Comparison of ENCODE assay signal across 7 cellular contexts in the genomic region with DNA sequence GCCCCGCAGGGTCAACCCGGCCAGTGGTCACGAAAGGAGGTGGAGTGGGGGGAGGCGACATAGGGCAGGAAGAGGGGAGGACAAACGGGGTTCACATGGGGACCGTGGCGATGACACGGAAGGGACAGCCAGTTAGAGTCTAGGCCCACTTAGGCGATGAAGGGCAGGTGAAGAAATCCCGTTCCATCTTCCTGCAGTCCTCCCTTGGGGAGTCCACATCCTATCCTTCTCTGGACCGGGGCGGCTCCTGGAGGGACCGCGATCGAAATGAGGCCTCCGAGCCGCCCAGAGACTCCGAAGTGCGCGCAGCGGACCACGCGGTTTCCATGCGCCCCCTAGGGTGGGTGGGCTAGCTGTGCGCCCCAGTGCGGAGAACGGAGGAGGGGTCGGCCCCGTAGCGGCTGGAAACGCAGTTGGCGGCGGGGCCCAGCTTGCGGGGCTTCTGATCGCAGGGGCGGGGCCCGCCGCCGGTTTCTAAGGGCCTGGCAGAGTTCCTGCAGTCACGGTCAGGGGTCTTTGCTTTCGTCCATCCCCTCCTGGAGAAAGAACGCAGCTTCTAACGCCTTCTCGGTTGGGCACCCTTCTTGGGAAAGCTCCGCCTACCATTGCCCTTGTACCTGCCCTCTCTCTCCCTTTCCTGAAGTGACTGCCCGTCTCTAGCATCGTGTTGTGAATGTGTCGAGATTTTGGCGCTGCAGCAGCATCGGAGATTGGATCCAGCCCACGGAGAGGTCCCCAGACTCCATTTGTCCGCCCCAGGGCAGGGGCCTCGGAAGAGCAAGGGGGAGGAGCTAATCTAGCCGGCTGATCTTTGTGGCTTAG. TPM values are rescaled to one million over a fixed set of nuclear protein-coding genes. Genes with fewer than 3 reads are reported as not detected.
DNase-seq lines count a peak whose midpoint lies in the region; ATAC-seq, FAIRE-seq and TF ChIP-seq lines count a peak whose summit lies in the region.

No MANE protein-coding gene starts in this region.

- no peaks in the 10 kb centered on the region for H4K20me1 ChIP-seq in K562 (replicated peaks; ENCODE audit: control insufficient read depth, insufficient read depth, low read length)

- intact Hi-C loops in K562 (cut with micrococcal nuclease) (no loop called here), spleen (cut with DNase I; ENCODE audit: low total_unique reads) (no loop called here)

- H3K4me3 ChIP-seq in K562, result no peak overlapping the region
- peak overlapping the region; percentile 37 to 75 (median 46) for H3K4me3 ChIP-seq in spleen

- H3K27ac Mint-ChIP-seq in T-helper 2 cell treated with Interferon-gamma antibody and Interleukin-4, amounts not matched to agents 5 μg/mL and 100 μg/mL, for 36 hours, result no peak overlapping the region
- H3K27ac Mint-ChIP-seq in immature natural killer cell, result peak overlapping the region; percentile 48 to 82 (median 74)

- no peak overlapping the region for H3K9ac ChIP-seq in K562 (ENCODE audit: insufficient read depth in 1 of 2, low read depth in 2 of 2, low read length in 2 of 2)

- H3K9me1 ChIP-seq in K562 (ENCODE audit: control insufficient read depth, insufficient read depth, low read length), result no peaks in the 10 kb centered on the region

- TF ChIP-seq POLR2A in K562 (conservative IDR thresholded peaks at IDR 0.05) (no peak), spleen (IDR thresholded peaks at IDR 0.05) (no peak), GM18505 (IDR thresholded peaks at IDR 0.05; ENCODE audit: borderline replicate concordance, extremely low read depth, insufficient read depth, insufficient read length) (no peak)

- FAIRE-seq in K562 (lab: Jason Lieb, UNC), result no peak

- no TSS peak for BruUV-seq in K562 (replicated peaks; lab: Mats Ljungman, UMichigan)

- H3K4me1 ChIP-seq in K562 (replicated peaks in 1 of 2; ENCODE audit: control insufficient read depth in 2 of 2, insufficient read depth in 2 of 2, low read length in 2 of 2), result peaks cover 0 to 17% of the 10 kb centered on the region in 2 experiments; a peak in 2 of 5 replicates
- H3K4me1 ChIP-seq in spleen, result peaks cover 5 to 21% (median 16%) of the 10 kb centered on the region in 6 donors

- ATAC-seq in HG02759 (IDR thresholded peaks at IDR 0.05; ENCODE audit: unreplicated experiment) (peak; percentile 44), K562 (no peak; the same call in 2 of the 3 replicates), GM18505 (IDR thresholded peaks at IDR 0.05; ENCODE audit: unreplicated experiment) (no peak), GM21515 (IDR thresholded peaks at IDR 0.05; ENCODE audit: unreplicated experiment) (no peak)

- H3K79me2 ChIP-seq in K562 (ENCODE audit: control insufficient read depth, insufficient read depth, low read length), result no peaks in the 10 kb centered on the region

- no peaks in the 10 kb centered on the region for H3K36me3 Mint-ChIP-seq in T-helper 2 cell treated with Interferon-gamma antibody and Interleukin-4, amounts not matched to agents 5 μg/mL and 100 μg/mL, for 36 hours (ENCODE audit: low read depth)
- H3K36me3 Mint-ChIP-seq in immature natural killer cell, result no peaks in the 10 kb centered on the region

- no peak for TF ChIP-seq RAD21 in K562 (CRISPR knock-in tag; conservative IDR thresholded peaks at IDR 0.05 in 1 of 2, IDR thresholded peaks at IDR 0.05 in 1 of 2)

- H3K36me3 ChIP-seq in K562 (ENCODE audit: control insufficient read depth, insufficient read depth, low read length), result no peaks in the 10 kb centered on the region
- peaks cover 0 to 5% (median 0%) of the 10 kb centered on the region in 6 donors for H3K36me3 ChIP-seq in spleen

- no peaks in the 10 kb centered on the region for H3K27me3 Mint-ChIP-seq in T-helper 2 cell treated with Interferon-gamma antibody and Interleukin-4, amounts not matched to agents 5 μg/mL and 100 μg/mL, for 36 hours (ENCODE audit: low read depth)
- H3K27me3 Mint-ChIP-seq in immature natural killer cell (ENCODE audit: low read depth in 3 of 3), result peaks cover 0 to 8% (median 6%) of the 10 kb centered on the region in 3 donors

- peaks cover 8% of the 10 kb centered on the region for H3K4me1 Mint-ChIP-seq in T-helper 2 cell treated with Interferon-gamma antibody and Interleukin-4, amounts not matched to agents 5 μg/mL and 100 μg/mL, for 36 hours (ENCODE audit: low read depth)
- peaks cover 13 to 14% of the 10 kb centered on the region in 2 donors for H3K4me1 Mint-ChIP-seq in immature natural killer cell

- H3K4me2 ChIP-seq in K562 (ENCODE audit: insufficient read depth, low read length), result no peak overlapping the region

- H3K27ac ChIP-seq in K562 (ENCODE audit: extremely low read depth, low read depth, low read length) (no peak overlapping the region), spleen (peak overlapping the region in 4 of 8 donors; percentile 1 to 47 (median 32))

- CTCF ChIA-PET in K562 (lab: Yijun Ruan, JAX; ENCODE audit: low intra/inter-chr PET ratio), result no interaction called here

- H3K9me3 ChIP-seq in K562 (replicated peaks; ENCODE audit: control insufficient read depth, insufficient read depth, low read depth, low read length), result peaks cover 2% of the 10 kb centered on the region; the same call in 1 of the 2 replicates
- no peaks in the 10 kb centered on the region for H3K9me3 ChIP-seq in spleen

- no peaks in the 10 kb centered on the region for H3K9me3 Mint-ChIP-seq in T-helper 2 cell treated with Interferon-gamma antibody and Interleukin-4, amounts not matched to agents 5 μg/mL and 100 μg/mL, for 36 hours
- H3K9me3 Mint-ChIP-seq in immature natural killer cell, result no peaks in the 10 kb centered on the region

- TF ChIP-seq CTCF in K562 (IDR thresholded peaks at IDR 0.05 in 2 of 3, conservative IDR thresholded peaks at IDR 0.05 in 1 of 3; ENCODE audit: insufficient read depth in 2 of 3, low read depth in 1 of 3, low read length in 3 of 3), result no peak
- peak in 5 of 11 experiments; percentile 19 to 56 (median 40) for TF ChIP-seq CTCF in spleen (IDR thresholded peaks at IDR 0.05 in 8 of 11, conservative IDR thresholded peaks at IDR 0.05 in 3 of 11)

- no peak overlapping the region for H2AFZ ChIP-seq in K562 (ENCODE audit: low read depth, low read length)

- no peak for DNase-seq in T-helper 2 cell treated with Interferon-gamma antibody and Interleukin-4, amounts not matched to agents 5 μg/mL and 100 μg/mL, for 36 hours (ENCODE audit: low spot score)
- DNase-seq in K562 (ENCODE audit: extremely low read depth in 1 of 4, low spot score in 3 of 4) (peak in 1 of 4 experiments; percentile 36), immature natural killer cell (peak; percentile 37 to 44 (median 40)), spleen (peak; percentile 82)

- WGBS in K562 (ENCODE audit: insufficient coverage, low coverage, missing lambda C conversion rate), result 86% methylated on average over 48 of the region's 54 CpGs
- WGBS in spleen, 5 donors, result 1 to 5% (median 2%) methylated on average over 31 to 54 of the region's 54 CpGs

- in situ Hi-C loops in K562 (cut with MboI), result no loop called here

- TF ChIP-seq EP300 in K562 (IDR thresholded peaks at IDR 0.05; ENCODE audit: low read length), result no peak

- H3K27me3 ChIP-seq in K562 (ENCODE audit: control insufficient read depth in 2 of 2, insufficient read depth in 2 of 2, low read length in 2 of 2) (peaks cover 15 to 17% of the 10 kb centered on the region in 2 experiments; a peak in 3 of 5 replicates), spleen (replicated peaks in 1 of 7) (peaks cover 0 to 16% (median 4%) of the 10 kb centered on the region in 7 donors)

- POLR2A ChIA-PET in K562 (lab: Yijun Ruan, JAX), result interaction anchor here (0.6 to 1.7 kb wide), 3 partner anchors 8 to 359 kb away, joined by 3 to 6 read pairs (median 3); no protein-coding TSS in a partner anchor

- peak overlapping the region; percentile 68 for H3K4me3 Mint-ChIP-seq in T-helper 2 cell treated with Interferon-gamma antibody and Interleukin-4, amounts not matched to agents 5 μg/mL and 100 μg/mL, for 36 hours
- H3K4me3 Mint-ChIP-seq in immature natural killer cell, result peak overlapping the region; percentile 82 to 96 (median 90)

RNA-seq across cellular contexts. Expression of a gene that starts 17.9 kb away (rescaled TPM):
- 0.42 and 0.51 TPM in 2 replicates for total RNA-seq in K562 (2011; cell fraction: chromatin; rRNA removed; ENCODE audit: low replicate concordance)
- total RNA-seq in K562 (2011; cell fraction: nucleolus; rRNA removed), result 4.0 and 4.3 TPM in 2 replicates
- total RNA-seq in K562 (2011; cell fraction: nucleoplasm; rRNA removed), result 1.6 and 1.8 TPM in 2 replicates
- 0.61 and 0.73 TPM in 2 replicates for total RNA-seq in K562 (2014; rRNA removed)
- total RNA-seq in K562 (2014; rRNA removed; fragmentation: Illumina TruSeq; extraction: Trizol), result 0.18 and 0.70 TPM in 2 replicates
- total RNA-seq in K562 (2015; rRNA removed; fragmentation: Illumina TruSeq; extraction: Trizol), result 0.51 and 0.79 TPM in 2 replicates
- 0.60 and 1.3 TPM in 2 replicates for total RNA-seq in K562 (2021)
- polyA plus RNA-seq in K562 (2011; rRNA removed), result 0.56 and 0.93 TPM in 2 replicates
- 0.30 and 1.1 TPM in 2 replicates for polyA plus RNA-seq in K562 (2011; cell fraction: cytosol; rRNA removed)
- polyA plus RNA-seq in K562 (2011; cell fraction: nucleus; rRNA removed), result 2.6 and 4.8 TPM in 2 replicates
- polyA plus RNA-seq in K562 (2012), result 0.64 and 0.65 TPM in 2 replicates
- 0.32 and 0.68 TPM in 2 replicates for polyA plus RNA-seq in K562 (2014; fragmentation: Illumina TruSeq; extraction: Trizol)
- under 1 TPM; 0.08 to 0.25 TPM for polyA plus RNA-seq in K562 (2014; fragmentation: Nextera tagmentation; extraction: Ambion mirVana)
- polyA plus RNA-seq in K562 (2014; rRNA removed), result 0.62 and 0.94 TPM in 2 replicates
- polyA minus RNA-seq in K562 (2011; rRNA and poly(A)+ RNA removed), result 0.36 and 0.74 TPM in 2 replicates
- not detected in 2 replicates for polyA minus RNA-seq in K562 (2011; cell fraction: cytosol; rRNA and poly(A)+ RNA removed)
- polyA minus RNA-seq in K562 (2011; cell fraction: nucleus; rRNA and poly(A)+ RNA removed), result 2.2 TPM in 2 replicates
- 1 to 10 TPM; 1.3 to 6.5 (median 2.8) TPM for polyA plus RNA-seq in immature natural killer cell
- 1 to 10 TPM in 2 of 7 donors, under 1 TPM in 3, not detected in 2; 0.43 to 1.4 (median 0.77) TPM for total RNA-seq in spleen
- 1 to 10 TPM in 2 of 3 donors, under 1 TPM in 1; 0.91 to 1.6 (median 1.3) TPM for polyA plus RNA-seq in spleen

RNA-seq across cellular contexts. Expression of a gene that starts 21.7 kb away (rescaled TPM):
- 232 and 346 TPM in 2 replicates for total RNA-seq in K562 (2011; cell fraction: chromatin; rRNA removed; ENCODE audit: low replicate concordance)
- total RNA-seq in K562 (2011; cell fraction: nucleolus; rRNA removed), result 147 and 170 TPM in 2 replicates
- 249 and 393 TPM in 2 replicates for total RNA-seq in K562 (2011; cell fraction: nucleoplasm; rRNA removed)
- total RNA-seq in K562 (2014; rRNA removed) (85.6 and 123 TPM in 2 replicates), K562 (2014; rRNA removed; fragmentation: Illumina TruSeq; extraction: Trizol) (94.7 and 105 TPM in 2 replicates), K562 (2015; rRNA removed; fragmentation: Illumina TruSeq; extraction: Trizol) (94.4 and 95.2 TPM in 2 replicates), K562 (2021) (68.1 and 78.1 TPM in 2 replicates), spleen (100 to 1,000 TPM in 3 of 7 donors, 10 to 100 TPM in 4; 70.9 to 176 (median 98.2) TPM)
- polyA plus RNA-seq in K562 (2011; rRNA removed) (81.3 and 112 TPM in 2 replicates), K562 (2014; fragmentation: Illumina TruSeq; extraction: Trizol) (101 and 103 TPM in 2 replicates), K562 (2014; fragmentation: Nextera tagmentation; extraction: Ambion mirVana) (10 to 100 TPM; 25.7 to 34.1 TPM), K562 (2014; rRNA removed) (130 and 137 TPM in 2 replicates), immature natural killer cell (10 to 100 TPM; 69.8 to 98.9 (median 75.0) TPM), spleen (10 to 100 TPM; 34.5 to 56.1 (median 49.8) TPM)
- 55.1 and 81.1 TPM in 2 replicates for polyA plus RNA-seq in K562 (2011; cell fraction: cytosol; rRNA removed)
- polyA plus RNA-seq in K562 (2011; cell fraction: nucleus; rRNA removed), result 163 and 255 TPM in 2 replicates
- 60.6 and 75.6 TPM in 2 replicates for polyA plus RNA-seq in K562 (2012)
- polyA minus RNA-seq in K562 (2011; rRNA and poly(A)+ RNA removed), result 89.6 and 93.8 TPM in 2 replicates
- polyA minus RNA-seq in K562 (2011; cell fraction: cytosol; rRNA and poly(A)+ RNA removed), result 31.9 and 33.0 TPM in 2 replicates
- polyA minus RNA-seq in K562 (2011; cell fraction: nucleus; rRNA and poly(A)+ RNA removed), result 105 and 112 TPM in 2 replicates

RNA-seq across cellular contexts. Expression of a gene that starts 28.3 kb away (rescaled TPM):
- 6.9 and 16.6 TPM in 2 replicates for total RNA-seq in K562 (2011; cell fraction: chromatin; rRNA removed; ENCODE audit: low replicate concordance)
- total RNA-seq in K562 (2011; cell fraction: nucleolus; rRNA removed), result 7.0 and 9.2 TPM in 2 replicates
- 5.3 and 6.7 TPM in 2 replicates for total RNA-seq in K562 (2011; cell fraction: nucleoplasm; rRNA removed)
- 6.3 and 6.4 TPM in 2 replicates for total RNA-seq in K562 (2014; rRNA removed)
- total RNA-seq in K562 (2014; rRNA removed; fragmentation: Illumina TruSeq; extraction: Trizol), result 8.3 and 10.2 TPM in 2 replicates
- total RNA-seq in K562 (2015; rRNA removed; fragmentation: Illumina TruSeq; extraction: Trizol), result 9.4 and 10.0 TPM in 2 replicates
- total RNA-seq in K562 (2021), result 6.3 and 7.0 TPM in 2 replicates
- polyA plus RNA-seq in K562 (2011; rRNA removed), result 6.8 and 11.2 TPM in 2 replicates
- 3.9 and 4.3 TPM in 2 replicates for polyA plus RNA-seq in K562 (2011; cell fraction: cytosol; rRNA removed)
- 2.0 and 2.3 TPM in 2 replicates for polyA plus RNA-seq in K562 (2011; cell fraction: nucleus; rRNA removed)
- 5.5 and 5.8 TPM in 2 replicates for polyA plus RNA-seq in K562 (2012)
- 10.3 and 11.3 TPM in 2 replicates for polyA plus RNA-seq in K562 (2014; fragmentation: Illumina TruSeq; extraction: Trizol)
- 1 to 10 TPM; 3.3 to 4.3 TPM for polyA plus RNA-seq in K562 (2014; fragmentation: Nextera tagmentation; extraction: Ambion mirVana)
- polyA plus RNA-seq in K562 (2014; rRNA removed), result 7.9 and 9.0 TPM in 2 replicates
- 7.5 and 8.0 TPM in 2 replicates for polyA minus RNA-seq in K562 (2011; rRNA and poly(A)+ RNA removed)
- 3.4 and 4.9 TPM in 2 replicates for polyA minus RNA-seq in K562 (2011; cell fraction: cytosol; rRNA and poly(A)+ RNA removed)
- 5.3 and 6.8 TPM in 2 replicates for polyA minus RNA-seq in K562 (2011; cell fraction: nucleus; rRNA and poly(A)+ RNA removed)
- polyA plus RNA-seq in immature natural killer cell, result 1 to 10 TPM in 2 of 3 donors, not detected in 1; 1.9 to 4.7 TPM
- 1 to 10 TPM; 5.3 to 9.2 (median 6.1) TPM for total RNA-seq in spleen
- 1 to 10 TPM; 4.9 to 5.5 (median 5.0) TPM for polyA plus RNA-seq in spleen

RNA-seq across cellular contexts. Expression of a gene that starts 36.6 kb away (rescaled TPM):
- total RNA-seq in K562 (2011; cell fraction: chromatin; rRNA removed; ENCODE audit: low replicate concordance), result 45.6 and 57.6 TPM in 2 replicates
- 32.4 and 33.2 TPM in 2 replicates for total RNA-seq in K562 (2011; cell fraction: nucleolus; rRNA removed)
- 42.8 and 45.6 TPM in 2 replicates for total RNA-seq in K562 (2011; cell fraction: nucleoplasm; rRNA removed)
- 13.7 and 16.9 TPM in 2 replicates for total RNA-seq in K562 (2014; rRNA removed)
- 11.0 and 12.8 TPM in 2 replicates for total RNA-seq in K562 (2014; rRNA removed; fragmentation: Illumina TruSeq; extraction: Trizol)
- total RNA-seq in K562 (2015; rRNA removed; fragmentation: Illumina TruSeq; extraction: Trizol), result 14.4 and 15.9 TPM in 2 replicates
- total RNA-seq in K562 (2021), result 15.7 and 18.4 TPM in 2 replicates
- 10.5 and 14.2 TPM in 2 replicates for polyA plus RNA-seq in K562 (2011; rRNA removed)
- polyA plus RNA-seq in K562 (2011; cell fraction: cytosol; rRNA removed), result 8.9 and 10.6 TPM in 2 replicates
- polyA plus RNA-seq in K562 (2011; cell fraction: nucleus; rRNA removed), result 16.5 and 25.1 TPM in 2 replicates
- 10.0 and 11.0 TPM in 2 replicates for polyA plus RNA-seq in K562 (2012)
- polyA plus RNA-seq in K562 (2014; fragmentation: Illumina TruSeq; extraction: Trizol), result 11.7 and 12.0 TPM in 2 replicates
- 1 to 10 TPM in 1 of 2 experiments, under 1 TPM in 1; 0.94 to 1.1 TPM for polyA plus RNA-seq in K562 (2014; fragmentation: Nextera tagmentation; extraction: Ambion mirVana)
- polyA plus RNA-seq in K562 (2014; rRNA removed), result 12.2 and 18.5 TPM in 2 replicates
- polyA minus RNA-seq in K562 (2011; rRNA and poly(A)+ RNA removed), result 19.5 and 22.0 TPM in 2 replicates
- polyA minus RNA-seq in K562 (2011; cell fraction: cytosol; rRNA and poly(A)+ RNA removed), result 6.7 and 10.3 TPM in 2 replicates
- 14.4 and 16.6 TPM in 2 replicates for polyA minus RNA-seq in K562 (2011; cell fraction: nucleus; rRNA and poly(A)+ RNA removed)
- 10 to 100 TPM in 1 of 3 donors, 1 to 10 TPM in 2; 7.6 to 14.9 (median 9.6) TPM for polyA plus RNA-seq in immature natural killer cell
- total RNA-seq in spleen, result 10 to 100 TPM; 18.7 to 30.8 (median 26.4) TPM
- polyA plus RNA-seq in spleen, result 1 to 10 TPM; 3.8 to 7.2 (median 4.2) TPM
